8 cellular contexts compared by ENCODE assay signal in the genomic region with DNA sequence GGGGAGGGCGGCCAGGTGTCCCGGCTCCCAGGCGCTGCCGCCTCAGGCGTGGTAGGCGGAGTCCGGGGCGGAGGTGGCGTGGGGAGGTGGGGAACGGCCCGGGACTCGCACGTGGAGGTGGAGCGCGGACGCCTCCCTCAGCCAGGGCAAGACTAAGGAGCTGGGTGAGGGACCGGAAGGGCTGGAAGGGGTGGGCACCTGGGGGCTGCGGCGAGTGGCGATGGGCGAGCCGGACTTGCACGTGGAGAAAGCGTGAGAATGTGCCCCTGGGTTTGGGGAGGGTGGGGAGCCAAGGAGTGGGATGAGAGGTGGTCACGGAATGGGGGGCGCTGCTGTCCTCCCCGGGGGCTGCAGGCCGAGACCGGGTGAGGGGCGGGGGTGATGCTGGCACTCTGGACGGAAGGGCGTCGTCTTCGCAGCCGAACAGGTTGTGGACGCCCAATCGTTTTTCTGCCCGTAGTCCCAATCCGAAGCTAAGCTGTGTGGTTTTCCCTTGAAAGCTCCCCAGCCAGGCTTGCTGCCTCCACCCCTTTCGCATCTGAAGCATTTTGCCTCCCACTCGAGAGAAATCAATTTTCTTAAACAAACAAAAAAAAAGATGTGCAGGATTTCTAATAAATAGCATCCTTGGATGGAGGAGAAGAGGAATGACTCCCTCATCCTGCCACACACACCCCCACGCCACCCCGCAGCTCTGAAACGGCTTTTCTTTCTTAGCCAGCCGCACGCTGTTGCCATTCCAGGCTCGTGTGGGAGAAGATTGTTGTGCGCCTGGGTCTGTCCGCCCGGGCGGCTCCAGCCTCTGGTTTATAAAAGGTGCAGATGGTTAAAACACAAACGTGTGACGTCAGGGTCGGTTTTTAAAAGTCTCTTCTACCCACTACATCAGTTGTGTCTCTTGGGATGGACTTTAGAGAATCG.
DNase-seq lines count a peak whose midpoint lies in the region; ATAC-seq and TF ChIP-seq lines count a peak whose summit lies in the region.

No MANE protein-coding gene starts in this region.

- DNase-seq in DMS79 (lab: John Stamatoyannopoulos, UW), result peak; percentile 1
- DNase-seq in adrenal gland, result peak; percentile 20 to 62 (median 45)
- peak; percentile 18 for DNase-seq in left ventricle myocardium inferior
- peak; percentile 41 to 55 for DNase-seq in trophoblast cell
- no peak for DNase-seq in DMS153 treated with DMSO at 0.1 percent for 48 hours (lab: John Stamatoyannopoulos, UW; ENCODE audit: unreplicated experiment)

- no peaks in the 10 kb centered on the region for H3K9me2 ChIP-seq in OCI-LY1 (ENCODE audit: low read depth, low read length)

- peak overlapping the region; percentile 55 for H4K8ac ChIP-seq in trophoblast cell (ENCODE audit: low read depth, low read length)

- peaks cover 4% of the 10 kb centered on the region for H3K79me1 ChIP-seq in trophoblast cell (ENCODE audit: low read length)

- peak overlapping the region; percentile 41 for H3K14ac ChIP-seq in trophoblast cell (ENCODE audit: low read length)

- TF ChIP-seq CTCF in OCI-LY1 (IDR thresholded peaks at IDR 0.05; ENCODE audit: low read length) (no peak), adrenal gland (IDR thresholded peaks at IDR 0.05) (no peak), left ventricle myocardium inferior (IDR thresholded peaks at IDR 0.05; ENCODE audit: borderline replicate concordance) (no peak)

- H2AK5ac ChIP-seq in trophoblast cell (ENCODE audit: low read length), result no peak overlapping the region

- peak overlapping the region; percentile 29 for H4K91ac ChIP-seq in trophoblast cell (ENCODE audit: low read depth, low read length)

- H2BK12ac ChIP-seq in trophoblast cell (ENCODE audit: low read length), result no peak overlapping the region

- peaks cover 29% of the 10 kb centered on the region for H3K4me1 ChIP-seq in OCI-LY1 (ENCODE audit: insufficient read depth, low read length, severe bottlenecking)
- peaks cover 0 to 18% of the 10 kb centered on the region in 2 donors for H3K4me1 ChIP-seq in adrenal gland (replicated peaks in 1 of 2)
- H3K4me1 ChIP-seq in left ventricle myocardium inferior, result peaks cover 31% of the 10 kb centered on the region
- no peaks in the 10 kb centered on the region for H3K4me1 ChIP-seq in trophoblast cell (ENCODE audit: control insufficient read depth in 1 of 2, insufficient read depth in 2 of 2, low read length in 2 of 2)

- peaks cover 8% of the 10 kb centered on the region; the same call in 1 of the 2 replicates for H3K9me3 ChIP-seq in OCI-LY1 (ENCODE audit: low read length)
- H3K9me3 ChIP-seq in adrenal gland (replicated peaks in 1 of 3), result no peaks in the 10 kb centered on the region
- H3K9me3 ChIP-seq in left ventricle myocardium inferior (replicated peaks), result no peaks in the 10 kb centered on the region
- H3K9me3 ChIP-seq in trophoblast cell (ENCODE audit: insufficient read depth, low read depth, low read length), result no peaks in the 10 kb centered on the region

- ATAC-seq in GM19455 (IDR thresholded peaks at IDR 0.05; ENCODE audit: unreplicated experiment) (peak; percentile 59), HG03469 (IDR thresholded peaks at IDR 0.05; ENCODE audit: unreplicated experiment) (peak; percentile 16)

- H3K18ac ChIP-seq in trophoblast cell (ENCODE audit: low read length), result peak overlapping the region; percentile 57

- H3K27ac ChIP-seq in OCI-LY1 (ENCODE audit: low read depth, low read length, poor library complexity, severe bottlenecking) (peak overlapping the region; percentile 67), adrenal gland (peak overlapping the region in 2 of 5 donors; percentile 17 to 78), left ventricle myocardium inferior (replicated peaks) (peak overlapping the region; percentile 81), trophoblast cell (ENCODE audit: low read depth, low read length) (no peak overlapping the region)

- no peaks in the 10 kb centered on the region for H3K27me3 ChIP-seq in OCI-LY1 (ENCODE audit: insufficient read depth, low read length)
- H3K27me3 ChIP-seq in adrenal gland, result no peaks in the 10 kb centered on the region
- H3K27me3 ChIP-seq in left ventricle myocardium inferior (ENCODE audit: low read depth), result no peaks in the 10 kb centered on the region
- no peaks in the 10 kb centered on the region for H3K27me3 ChIP-seq in trophoblast cell (ENCODE audit: insufficient read depth, low read length)

- TF ChIP-seq POLR2A in adrenal gland (IDR thresholded peaks at IDR 0.05), result no peak

- no peaks in the 10 kb centered on the region for H4K20me1 ChIP-seq in OCI-LY1 (ENCODE audit: insufficient read depth, low read length)

- H2BK120ac ChIP-seq in trophoblast cell (ENCODE audit: insufficient read depth, low read length, poor library complexity), result no peak overlapping the region

- 1 to 2% (median 1%) methylated on average over 34 to 55 of the region's 55 CpGs for WGBS in adrenal gland, 4 donors
- WGBS in trophoblast cell (ENCODE audit: extremely low coverage, insufficient coverage, insufficient read length), result no CpG with 5 or more reads among the region's 55 CpGs

- H3K4me3 ChIP-seq in OCI-LY1 (ENCODE audit: low read depth, low read length, poor library complexity, severe bottlenecking), result peak overlapping the region; percentile 80
- peak overlapping the region in 3 of 4 donors; percentile 29 to 98 (median 96) for H3K4me3 ChIP-seq in adrenal gland
- H3K4me3 ChIP-seq in left ventricle myocardium inferior, result peak overlapping the region; percentile 97
- peak overlapping the region; percentile 95 for H3K4me3 ChIP-seq in trophoblast cell (ENCODE audit: low read depth, low read length)

- H3K23ac ChIP-seq in trophoblast cell (ENCODE audit: low read length), result no peak overlapping the region

- peak overlapping the region; percentile 69 for H3K4me2 ChIP-seq in OCI-LY1 (ENCODE audit: low read length)
- H3K4me2 ChIP-seq in trophoblast cell (ENCODE audit: low read length), result peak overlapping the region; percentile 84

- H3K9ac ChIP-seq in OCI-LY1 (ENCODE audit: low read length) (peak overlapping the region; percentile 81), trophoblast cell (ENCODE audit: low read length) (no peak overlapping the region)

- intact Hi-C loops in adrenal gland (cut with DNase I) (no loop called here), left ventricle myocardium inferior (cut with micrococcal nuclease) (no loop called here)

- peak overlapping the region; percentile 57 for H4K12ac ChIP-seq in trophoblast cell (ENCODE audit: low read depth, low read length)

- H2BK5ac ChIP-seq in trophoblast cell (ENCODE audit: low read depth, low read length, poor library complexity), result no peak overlapping the region

- peaks cover 18% of the 10 kb centered on the region for H3K36me3 ChIP-seq in OCI-LY1 (ENCODE audit: insufficient read depth, low read length)
- H3K36me3 ChIP-seq in adrenal gland (replicated peaks in 1 of 2), result no peaks in the 10 kb centered on the region
- H3K36me3 ChIP-seq in left ventricle myocardium inferior, result no peaks in the 10 kb centered on the region
- H3K36me3 ChIP-seq in trophoblast cell (ENCODE audit: control insufficient read depth in 1 of 2, insufficient read depth in 2 of 2, low read length in 2 of 2), result no peaks in the 10 kb centered on the region

- peaks cover 34% of the 10 kb centered on the region for H3K79me2 ChIP-seq in OCI-LY1 (ENCODE audit: insufficient read depth, low read length)
- H3K79me2 ChIP-seq in trophoblast cell (ENCODE audit: control insufficient read depth, insufficient read depth, low read length, poor library complexity), result no peaks in the 10 kb centered on the region

- H2AFZ ChIP-seq in OCI-LY1 (ENCODE audit: low read length) (no peak overlapping the region), trophoblast cell (ENCODE audit: insufficient read depth, low read length, poor library complexity) (peak overlapping the region; percentile 33)

- H3F3A ChIP-seq in OCI-LY1 (ENCODE audit: insufficient read depth, low read length), result no peaks in the 10 kb centered on the region

- H3K4ac ChIP-seq in trophoblast cell (ENCODE audit: low read depth, low read length), result no peak overlapping the region
